Comparison of ENCODE assay signal across 8 cellular contexts in genomic region chr1:116881879-116882520, GRCh38. TPM values are rescaled to one million over a fixed set of nuclear protein-coding genes. Genes with fewer than 3 reads are reported as not detected.
DNase-seq lines count a peak whose midpoint lies in the region; ATAC-seq and TF ChIP-seq lines count a peak whose summit lies in the region.

No MANE protein-coding gene starts in this region.

- no peak overlapping the region for H2BK12ac ChIP-seq in H9 (ENCODE audit: insufficient read length, low read depth, low read length)

- no peaks in the 10 kb centered on the region for H3K27me3 ChIP-seq in Caco-2 (replicated peaks; ENCODE audit: control insufficient read depth, insufficient read depth, low read length)
- H3K27me3 ChIP-seq in H9 (ENCODE audit: insufficient read depth, low read length): no peaks in the 10 kb centered on the region
- H3K27me3 ChIP-seq in colonic mucosa: no peaks in the 10 kb centered on the region
- H3K27me3 ChIP-seq in mucosa of rectum (ENCODE audit: control insufficient read depth in 2 of 2, insufficient read depth in 2 of 2, low read length in 2 of 2): no peaks in the 10 kb centered on the region

- POLR2A ChIA-PET in Caco-2 (lab: Charles Lee): no interaction called here

- H3K27ac Mint-ChIP-seq in Caco-2 (ENCODE audit: unreplicated experiment) (no peak overlapping the region), H9 (no peak overlapping the region; a peak in 1 of 7 replicates)

- ATAC-seq in HG03342 (IDR thresholded peaks at IDR 0.05; ENCODE audit: unreplicated experiment): no peak
- no peak for ATAC-seq in GM19452 (IDR thresholded peaks at IDR 0.05; ENCODE audit: unreplicated experiment)

- no peak overlapping the region for H2BK20ac ChIP-seq in H9 (ENCODE audit: low read depth, low read length, poor library complexity, severe bottlenecking)

- no peaks in the 10 kb centered on the region for H3K36me3 Mint-ChIP-seq in Caco-2 (ENCODE audit: insufficient read depth, unreplicated experiment)
- no peaks in the 10 kb centered on the region for H3K36me3 Mint-ChIP-seq in H9 (ENCODE audit: insufficient read depth in 1 of 3, low read depth in 3 of 3)

- no peak overlapping the region for H3T11ph ChIP-seq in H9 (ENCODE audit: low read length)

- no peak overlapping the region for H3K14ac ChIP-seq in H9 (ENCODE audit: insufficient read depth, low read length)

- no peak overlapping the region for H3K23ac ChIP-seq in H9 (ENCODE audit: insufficient read length, low read depth, low read length)

- TF ChIP-seq CTCF in Caco-2 (IDR thresholded peaks at IDR 0.05; ENCODE audit: insufficient read depth in 1 of 2, low read depth in 1 of 2, low read length in 1 of 2, severe bottlenecking in 1 of 2, unreplicated experiment in 1 of 2): peak; percentile 23 to 35
- peak; percentile 71 for TF ChIP-seq CTCF in H9 (conservative IDR thresholded peaks at IDR 0.05)
- TF ChIP-seq CTCF in colonic mucosa (IDR thresholded peaks at IDR 0.05): no peak

- no peak overlapping the region for H2BK15ac ChIP-seq in H9 (ENCODE audit: low read depth, low read length)

- CTCF ChIA-PET in Caco-2 (lab: Charles Lee): interaction anchor here (0.7 to 1.5 kb wide), 5 partner anchors 28 to 145 kb away, joined by 3 to 5 read pairs (median 3); no protein-coding TSS in a partner anchor

- no CpG with 5 or more reads among the region's 9 CpGs for WGBS in H9 (ENCODE audit: extremely low coverage, insufficient read length, low lambda C conversion rate)

- no peaks in the 10 kb centered on the region for H3K36me3 ChIP-seq in Caco-2 (ENCODE audit: control insufficient read depth, insufficient read depth, low read length)
- no peaks in the 10 kb centered on the region for H3K36me3 ChIP-seq in colonic mucosa
- H3K36me3 ChIP-seq in mucosa of rectum (ENCODE audit: control insufficient read depth in 2 of 2, insufficient read depth in 2 of 2, low read length in 2 of 2): no peaks in the 10 kb centered on the region

- no peak overlapping the region for H4K91ac ChIP-seq in H9 (ENCODE audit: insufficient read length, low read depth, low read length)

- no peak overlapping the region for H3K4me2 ChIP-seq in H9 (ENCODE audit: insufficient read depth, insufficient read length, low read length)

- no peak overlapping the region for H4K5ac ChIP-seq in H9 (ENCODE audit: insufficient read length, low read depth, low read length)

- no peak overlapping the region for H2AK5ac ChIP-seq in H9 (ENCODE audit: insufficient read length, low read length)

- no peak overlapping the region for H4K8ac ChIP-seq in H9 (replicated peaks; ENCODE audit: insufficient read length, low read depth, low read length)

- H3K9ac ChIP-seq in H9 (ENCODE audit: extremely low read depth, insufficient read length, low read length) (no peak overlapping the region), colonic mucosa (ENCODE audit: low read depth in 2 of 2, low read length in 2 of 2) (no peak overlapping the region), mucosa of rectum (ENCODE audit: low read depth in 1 of 2, low read length in 2 of 2) (no peak overlapping the region)

- H3K23me2 ChIP-seq in H9 (ENCODE audit: insufficient read length, low read depth, low read length, poor library complexity, severe bottlenecking): peaks cover 7% of the 10 kb centered on the region

- no peaks in the 10 kb centered on the region for H3K9me3 ChIP-seq in Caco-2
- no peaks in the 10 kb centered on the region for H3K9me3 ChIP-seq in H9 (ENCODE audit: control insufficient read depth, low read depth, low read length)
- no peaks in the 10 kb centered on the region for H3K9me3 ChIP-seq in colonic mucosa
- no peaks in the 10 kb centered on the region for H3K9me3 ChIP-seq in mucosa of rectum (ENCODE audit: control insufficient read depth in 2 of 2, low read length in 2 of 2)

- no peaks in the 10 kb centered on the region for H3K79me2 ChIP-seq in H9 (ENCODE audit: insufficient read depth, low read length)

- no peak overlapping the region for H3K4ac ChIP-seq in H9 (ENCODE audit: low read depth, low read length)

- H4K20me1 ChIP-seq in H9 (ENCODE audit: control insufficient read depth, insufficient read depth, insufficient read length): no peaks in the 10 kb centered on the region

- peaks cover 3% of the 10 kb centered on the region; the same call in 1 of the 2 replicates for H3K4me1 ChIP-seq in Caco-2
- peaks cover 6% of the 10 kb centered on the region for H3K4me1 ChIP-seq in H9 (ENCODE audit: insufficient read depth, low read length)
- H3K4me1 ChIP-seq in colonic mucosa: no peaks in the 10 kb centered on the region
- H3K4me1 ChIP-seq in mucosa of rectum (ENCODE audit: control insufficient read depth in 2 of 2, insufficient read depth in 2 of 2, low read length in 2 of 2): peaks cover 6 to 13% of the 10 kb centered on the region in 2 donors

- intact Hi-C loops in Caco-2 (cut with micrococcal nuclease; ENCODE audit: unreplicated experiment): loop anchor here (1.0 kb wide), 1 partner anchor 145 kb away; no protein-coding TSS in a partner anchor
- intact Hi-C loops in colonic mucosa (cut with DNase I): no loop called here

- H2BK120ac ChIP-seq in H9 (ENCODE audit: low read depth, low read length, poor library complexity, severe bottlenecking): no peak overlapping the region

- H3K4me3 Mint-ChIP-seq in Caco-2 (ENCODE audit: unreplicated experiment) (no peak overlapping the region), H9 (no peak overlapping the region)

- no peak overlapping the region for H2AFZ ChIP-seq in H9 (ENCODE audit: low read length)

- no peak overlapping the region for H3K18ac ChIP-seq in H9 (ENCODE audit: insufficient read length, low read depth, low read length)

- H3K4me3 ChIP-seq in Caco-2 (ENCODE audit: low read depth, low read length): no peak overlapping the region
- no peak overlapping the region for H3K4me3 ChIP-seq in colonic mucosa
- H3K4me3 ChIP-seq in mucosa of rectum (ENCODE audit: low read length in 2 of 2): no peak overlapping the region

- H3K27ac ChIP-seq in H9 (ENCODE audit: insufficient read length, low read depth, low read length) (no peak overlapping the region), colonic mucosa (no peak overlapping the region), mucosa of rectum (ENCODE audit: low read depth in 2 of 2, low read length in 2 of 2) (peak overlapping the region; percentile 1 to 20)

- H3K9me3 Mint-ChIP-seq in Caco-2 (ENCODE audit: unreplicated experiment) (no peaks in the 10 kb centered on the region), H9 (no peaks in the 10 kb centered on the region)

- H3K79me1 ChIP-seq in H9 (ENCODE audit: insufficient read depth, low read depth, low read length, poor library complexity, severe bottlenecking): no peaks in the 10 kb centered on the region

- no peak overlapping the region for H2BK5ac ChIP-seq in H9 (ENCODE audit: insufficient read length, low read length)

- H3K4me1 Mint-ChIP-seq in Caco-2 (ENCODE audit: low read depth, unreplicated experiment): no peaks in the 10 kb centered on the region
- H3K4me1 Mint-ChIP-seq in H9: peaks cover 2 to 5% of the 10 kb centered on the region in 2 experiments; a peak in 2 of 4 replicates

- H3K27me3 Mint-ChIP-seq in Caco-2 (ENCODE audit: insufficient read depth, unreplicated experiment) (no peaks in the 10 kb centered on the region), H9 (ENCODE audit: low read depth) (no peaks in the 10 kb centered on the region)

- no TSS peak for BruUV-seq in Caco-2 (replicated peaks; lab: Mats Ljungman, UMichigan)

- no peak overlapping the region for H3K56ac ChIP-seq in H9 (ENCODE audit: insufficient read length, low read depth, low read length)

- DNase-seq in Caco-2 (peak; percentile 35 to 42), H9 (peak; percentile 78), SHP77 treated with DMSO at 0.1 percent for 48 hours (lab: John Stamatoyannopoulos, UW) (peak; percentile 31), colonic mucosa (peak; percentile 38), cortex of kidney (lab: John Stamatoyannopoulos, UW) (no peak)

RNA-seq across cellular contexts. Expression of gene PTGFRN, which starts 27.7 kb away (rescaled TPM):
- 12.9 and 16.2 TPM in 2 replicates for total RNA-seq in Caco-2 (2022)
- 26.3 and 31.7 TPM in 2 replicates for total RNA-seq in H9 (2021)
- 10 to 100 TPM; 94.9 TPM for total RNA-seq in colonic mucosa

Comparison
In these comparisons a context has a peak if more than half of its experiments do, and no peak if none do; other contexts are left out.
1. H3K27ac ChIP-seq: peak in mucosa of rectum (2 of 2); none in H9 (single experiment) and colonic mucosa (single experiment).